In the genomic region with DNA sequence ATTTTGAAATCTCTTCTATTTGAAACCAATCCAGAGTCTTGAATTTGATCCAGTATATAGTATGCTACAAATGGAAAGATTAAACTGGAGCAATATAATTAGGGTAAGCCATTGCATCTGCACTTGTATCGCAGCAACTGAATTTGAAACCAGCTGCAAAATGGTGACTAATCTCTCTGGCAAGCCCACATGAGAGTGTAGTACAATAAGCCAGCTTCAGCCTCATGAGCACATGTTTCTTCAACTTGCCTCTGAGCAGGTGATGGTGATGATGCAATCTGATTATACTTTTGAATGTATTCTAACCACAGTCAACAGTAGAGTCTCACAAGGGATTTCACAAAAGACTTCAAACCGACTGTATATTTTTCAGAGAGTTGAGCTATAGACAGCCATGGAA, we compare ENCODE assay signal across 8 cellular contexts. TPM values are rescaled to one million over a fixed set of nuclear protein-coding genes. Genes with fewer than 3 reads are reported as not detected.
DNase-seq lines count a peak whose midpoint lies in the region; ATAC-seq, FAIRE-seq and TF ChIP-seq lines count a peak whose summit lies in the region.

No MANE protein-coding gene starts in this region.

- peak; percentile 98 for ATAC-seq in GM21717 (IDR thresholded peaks at IDR 0.05; ENCODE audit: unreplicated experiment)
- ATAC-seq in memory B cell (ENCODE audit: low read depth): peak; percentile 55

- H3K27ac ChIP-seq in transverse colon: no peak overlapping the region

- H3K4me3 Mint-ChIP-seq in memory B cell: no peak overlapping the region

- H3K9me3 ChIP-seq in adipocyte (ENCODE audit: control insufficient read depth, low read length): no peaks in the 10 kb centered on the region
- no peaks in the 10 kb centered on the region for H3K9me3 ChIP-seq in transverse colon

- DNase-seq in GM06990 (ENCODE audit: extremely low read depth, insufficient read length) (peak; percentile 59), HTR-8/SVneo (ENCODE audit: insufficient read length, low spot score) (peak; percentile 72), NOMO-1 treated with DMSO at 0.1 percent for 48 hours (lab: John Stamatoyannopoulos, UW; ENCODE audit: unreplicated experiment) (peak; percentile 70), adipocyte (ENCODE audit: low read depth) (peak; percentile 94), memory B cell (ENCODE audit: low spot score in 2 of 2) (no peak), transverse colon (peak; percentile 18), NCI-H2227 treated with DMSO at 0.1 percent for 48 hours (lab: John Stamatoyannopoulos, UW) (no peak)

- 25% methylated on average over 2 of the region's 2 CpGs for WGBS in transverse colon (ENCODE audit: low coverage in 1 of 2), 2 donors

- peaks cover 8% of the 10 kb centered on the region for H3K4me1 Mint-ChIP-seq in memory B cell

- TF ChIP-seq POLR2A in transverse colon (IDR thresholded peaks at IDR 0.05): no peak

- H3K36me3 ChIP-seq in GM06990 (ENCODE audit: control insufficient read depth, insufficient read depth, low read length) (no peaks in the 10 kb centered on the region), adipocyte (ENCODE audit: control insufficient read depth, insufficient read depth, low read length, severe bottlenecking) (no peaks in the 10 kb centered on the region), transverse colon (no peaks in the 10 kb centered on the region)

- in situ Hi-C loops in transverse colon (cut with MboI; ENCODE audit: low pct_ligation_motif_present in 1 of 4, low pct_unique_long_range_greater_than_20kb in 1 of 4, low sequenced_read_pairs in 3 of 4): no loop called here

- intact Hi-C loops in transverse colon (cut with DNase I; ENCODE audit: low total_unique reads): no loop called here

- H3K4me3 ChIP-seq in GM06990 (replicated peaks; ENCODE audit: low read depth, low read length) (no peak overlapping the region), adipocyte (ENCODE audit: low read length) (no peak overlapping the region), transverse colon (no peak overlapping the region)

- no peaks in the 10 kb centered on the region for H3K9me3 Mint-ChIP-seq in memory B cell

- no peak for TF ChIP-seq EP300 in transverse colon (IDR thresholded peaks at IDR 0.05; ENCODE audit: low read depth)

- H3K27ac Mint-ChIP-seq in memory B cell: no peak overlapping the region

- H3K27me3 Mint-ChIP-seq in memory B cell: no peaks in the 10 kb centered on the region

- FAIRE-seq in HTR-8/SVneo (lab: Jason Lieb, UNC): peak; percentile 80

- TF ChIP-seq CTCF in GM06990 (IDR thresholded peaks at IDR 0.05; ENCODE audit: insufficient read depth, low read length, poor library complexity, severe bottlenecking) (no peak), transverse colon (IDR thresholded peaks at IDR 0.05) (no peak)

- H3K27me3 ChIP-seq in GM06990 (replicated peaks; ENCODE audit: control insufficient read depth, insufficient read depth, low read length) (no peaks in the 10 kb centered on the region), adipocyte (replicated peaks; ENCODE audit: control insufficient read depth, insufficient read depth, low read length) (no peaks in the 10 kb centered on the region), transverse colon (no peaks in the 10 kb centered on the region)

- peaks cover 4% of the 10 kb centered on the region for H3K4me1 ChIP-seq in adipocyte (ENCODE audit: control insufficient read depth, insufficient read depth, low read length)
- peaks cover 0 to 16% (median 3%) of the 10 kb centered on the region in 4 donors for H3K4me1 ChIP-seq in transverse colon

- no peak overlapping the region for H3K9ac ChIP-seq in adipocyte (ENCODE audit: low read length)

- peaks cover 8% of the 10 kb centered on the region for H3K36me3 Mint-ChIP-seq in memory B cell

RNA-seq across cellular contexts. Expression of gene RPA3, which starts 0.8 kb away (rescaled TPM):
- total RNA-seq in transverse colon: 10 to 100 TPM in 2 of 4 donors, 1 to 10 TPM in 2; 1.4 to 24.6 (median 7.6) TPM

Comparison
In these comparisons a context has a peak if more than half of its experiments do, and no peak if none do; other contexts are left out.
1. DNase-seq: peak in GM06990 (single experiment), HTR-8/SVneo (single experiment), NOMO-1 treated with DMSO at 0.1 percent for 48 hours (single experiment), adipocyte (single experiment) and transverse colon (single experiment); none in memory B cell (0 of 2) and NCI-H2227 treated with DMSO at 0.1 percent for 48 hours (single experiment).